Comparison of ENCODE assay signal across 8 cellular contexts in genomic region chr14:64841121-64841611, GRCh38. TPM values are rescaled to one million over a fixed set of nuclear protein-coding genes. Genes with fewer than 3 reads are reported as not detected.
DNase-seq lines count a peak whose midpoint lies in the region; TF ChIP-seq lines count a peak whose summit lies in the region.

No MANE protein-coding gene starts in this region.

- CTCF ChIA-PET in PC-9 (lab: Charles Lee): interaction anchor here (0.6 to 2.8 kb wide), 5 partner anchors 18 to 179 kb away, joined by 3 to 10 read pairs (median 4); no protein-coding TSS in a partner anchor

- no peak overlapping the region for H2AFZ ChIP-seq in PC-9
- H2AFZ ChIP-seq in neural progenitor cell (replicated peaks): peak overlapping the region; percentile 91

- H3K27ac ChIP-seq in PC-9 (no peak overlapping the region), neural progenitor cell (no peak overlapping the region)

- no peak overlapping the region for H3K27ac Mint-ChIP-seq in neural progenitor cell

- H3K4me3 ChIP-seq in PC-9 (no peak overlapping the region), fibroblast of mammary gland (ENCODE audit: control insufficient read depth, low read depth, low read length) (no peak overlapping the region), neural progenitor cell (no peak overlapping the region)

- TF ChIP-seq CTCF in PC-9 (conservative IDR thresholded peaks at IDR 0.05): peak; percentile 88
- TF ChIP-seq CTCF in fibroblast of mammary gland (conservative IDR thresholded peaks at IDR 0.05; ENCODE audit: control insufficient read depth, insufficient read depth, low read depth, low read length): peak; percentile 49
- peak; percentile 56 for TF ChIP-seq CTCF in neural progenitor cell (IDR thresholded peaks at IDR 0.05)

- peaks cover 29% of the 10 kb centered on the region for H3K4me1 Mint-ChIP-seq in neural progenitor cell

- no peaks in the 10 kb centered on the region for H4K20me1 ChIP-seq in PC-9 (ENCODE audit: insufficient read depth)
- H4K20me1 ChIP-seq in neural progenitor cell (ENCODE audit: low read depth): no peaks in the 10 kb centered on the region

- no peaks in the 10 kb centered on the region for H3K9me3 Mint-ChIP-seq in neural progenitor cell

- H3K4me1 ChIP-seq in PC-9 (replicated peaks; ENCODE audit: insufficient read depth): peaks cover 34% of the 10 kb centered on the region
- peaks cover 18% of the 10 kb centered on the region for H3K4me1 ChIP-seq in neural progenitor cell

- BruUV-seq in PC-9 (replicated peaks; lab: Mats Ljungman, UMichigan): no TSS peak

- H3K36me3 Mint-ChIP-seq in neural progenitor cell: no peaks in the 10 kb centered on the region

- intact Hi-C loops in PC-9 (cut with micrococcal nuclease; ENCODE audit: unreplicated experiment): loop anchor here (2.0 to 5.0 kb wide), 2 partner anchors 34 to 36 kb away; partner anchors contain the start of gene SPTB

- H3K4me3 Mint-ChIP-seq in neural progenitor cell: no peak overlapping the region

- 0 out of 2 replicates have a peak overlapping the region, but pooled peaks have one; percentile 9 for H3K4me2 ChIP-seq in PC-9
- peak overlapping the region; percentile 28 for H3K4me2 ChIP-seq in neural progenitor cell

- no peaks in the 10 kb centered on the region for H3K27me3 Mint-ChIP-seq in neural progenitor cell (ENCODE audit: insufficient read depth, low read depth)

- in situ Hi-C loops in G401 (cut with HindIII; ENCODE audit: low sequenced_read_pairs): no loop called here

- DNase-seq in ELR (ENCODE audit: low read depth) (peak; percentile 75), PC-9 (peak; percentile 77), fibroblast of mammary gland (ENCODE audit: low read depth) (peak; percentile 55), neural progenitor cell (ENCODE audit: low spot score) (peak; percentile 59), NCI-H446 (lab: John Stamatoyannopoulos, UW) (no peak), cortex of kidney (lab: John Stamatoyannopoulos, UW) (no peak), cerebellar nuclear complex (lab: John Stamatoyannopoulos, UW) (no peak), G401 (ENCODE audit: low spot score) (no peak)

- H3K79me2 ChIP-seq in PC-9 (ENCODE audit: low read depth): no peaks in the 10 kb centered on the region
- no peaks in the 10 kb centered on the region for H3K79me2 ChIP-seq in neural progenitor cell (ENCODE audit: low read depth)

- H3F3A ChIP-seq in PC-9 (ENCODE audit: insufficient read depth, low read depth) (peaks cover 19% of the 10 kb centered on the region), neural progenitor cell (ENCODE audit: low read depth) (peaks cover 12% of the 10 kb centered on the region)

- H3K27me3 ChIP-seq in PC-9 (ENCODE audit: insufficient read depth, low read depth): peaks cover 27% of the 10 kb centered on the region
- no peaks in the 10 kb centered on the region for H3K27me3 ChIP-seq in neural progenitor cell

- H3K9ac ChIP-seq in neural progenitor cell: no peak overlapping the region

- no peaks in the 10 kb centered on the region for H3K9me2 ChIP-seq in PC-9 (ENCODE audit: insufficient read depth)

- POLR2A ChIA-PET in PC-9 (lab: Charles Lee; ENCODE audit: unreplicated experiment): interaction anchor here (0.6 kb wide), 3 partner anchors 25 to 411 kb away, joined by 3 to 4 read pairs (median 3); no protein-coding TSS in a partner anchor

- no peaks in the 10 kb centered on the region for H3K36me3 ChIP-seq in PC-9 (ENCODE audit: low read depth)
- no peaks in the 10 kb centered on the region for H3K36me3 ChIP-seq in neural progenitor cell

- H3K9me3 ChIP-seq in PC-9 (ENCODE audit: insufficient read depth, low read depth) (no peaks in the 10 kb centered on the region), neural progenitor cell (ENCODE audit: low read depth) (no peaks in the 10 kb centered on the region)

RNA-seq across cellular contexts. Expression of gene SPTB, which starts 38.5 kb away (rescaled TPM):
- total RNA-seq in PC-9 (2021) (0.50 and 1.5 TPM in 2 replicates), neural progenitor cell (ENCODE audit: low replicate concordance) (0.09 and 0.77 TPM in 2 replicates)
- not detected in 2 replicates for total RNA-seq in G401 (2014; rRNA removed; shearing (Covaris generic))

Comparison
In these comparisons a context has a peak if more than half of its experiments do, and no peak if none do; other contexts are left out.
1. DNase-seq: peak in ELR (single experiment), PC-9 (2 of 2), fibroblast of mammary gland (single experiment) and neural progenitor cell (single experiment); none in NCI-H446 (0 of 2), cortex of kidney (single experiment), cerebellar nuclear complex (0 of 2) and G401 (single experiment).
2. Peak in every context shown above with its lines, with median percentiles within 50 percentile points of each other: CTCF ChIP-seq.